In genomic region chr7:150748402-150748801, GRCh38 we compare ENCODE assay signal across 28 cellular contexts. TPM values are rescaled to one million over a fixed set of nuclear protein-coding genes. Genes with fewer than 3 reads are reported as not detected.
DNase-seq lines count a peak whose midpoint lies in the region; ATAC-seq and TF ChIP-seq lines count a peak whose summit lies in the region.
"Had no signal": no experiment of that assay in that cellular context is flagged by ENCODE, and none has a peak within 500 bp of the region (broad histone marks: within the 10 kb centered on the region; RNA-seq: fewer than 3 reads in every experiment).

No MANE protein-coding gene starts in this region.

- H3K4me3 Mint-ChIP-seq in stimulated activated naive CD8-positive, alpha-beta T cell treated with anti-CD3 and anti-CD28 coated beads, Interleukin-15, Interleukin-2, amounts not matched to agents 100 ng/mL and 50 ng/mL, for 24 hours: no peak overlapping the region
- H3K4me3 Mint-ChIP-seq in activated CD4-positive, alpha-beta memory T cell treated with anti-CD3 and anti-CD28 coated beads, Interleukin-2, amount 10 ng/mL, durations not matched to agents 7 days and 5 days: no peak overlapping the region
- H3K4me3 Mint-ChIP-seq in endothelial cell (ENCODE audit: unreplicated experiment): peak overlapping the region; percentile 32
- H3K4me3 Mint-ChIP-seq: nephron had no signal

- in situ Hi-C loops in G401 (cut with HindIII; ENCODE audit: low sequenced_read_pairs) (no loop called here), KBM-7 (cut with MboI; ENCODE audit: low pct_unique_long_range_greater_than_20kb, low sequenced_read_pairs) (no loop called here)

- H3K27me3 Mint-ChIP-seq in stimulated activated naive CD8-positive, alpha-beta T cell treated with anti-CD3 and anti-CD28 coated beads, Interleukin-15, Interleukin-2, amounts not matched to agents 100 ng/mL and 50 ng/mL, for 24 hours: no peaks in the 10 kb centered on the region
- H3K27me3 Mint-ChIP-seq in activated CD4-positive, alpha-beta memory T cell treated with anti-CD3 and anti-CD28 coated beads, Interleukin-2, amount 10 ng/mL, durations not matched to agents 7 days and 5 days: no peaks in the 10 kb centered on the region
- H3K27me3 Mint-ChIP-seq in endothelial cell (ENCODE audit: unreplicated experiment): peaks cover 20% of the 10 kb centered on the region

- CTCF ChIA-PET in activated CD4-positive, alpha-beta memory T cell treated with anti-CD3 and anti-CD28 coated beads, Interleukin-2, amount 10 ng/mL, durations not matched to agents 7 days and 5 days (lab: Charles Lee): interaction anchor here (0.7 kb wide), 1 partner anchor 301 kb away, joined by 3 read pairs; no protein-coding TSS in a partner anchor

- peaks cover 22% of the 10 kb centered on the region for H3K36me3 Mint-ChIP-seq in stimulated activated naive CD8-positive, alpha-beta T cell treated with anti-CD3 and anti-CD28 coated beads, Interleukin-15, Interleukin-2, amounts not matched to agents 100 ng/mL and 50 ng/mL, for 24 hours (ENCODE audit: low read depth)
- peaks cover 41% of the 10 kb centered on the region for H3K36me3 Mint-ChIP-seq in activated CD4-positive, alpha-beta memory T cell treated with anti-CD3 and anti-CD28 coated beads, Interleukin-2, amount 10 ng/mL, durations not matched to agents 7 days and 5 days (ENCODE audit: low read depth)
- peaks cover 36% of the 10 kb centered on the region for H3K36me3 Mint-ChIP-seq in endothelial cell (ENCODE audit: low read depth, unreplicated experiment)
- H3K36me3 Mint-ChIP-seq: IgD-negative memory B cell had no signal

- no peak for TF ChIP-seq CTCF in endothelial cell (IDR thresholded peaks at IDR 0.05; ENCODE audit: unreplicated experiment)

- POLR2A ChIA-PET in activated CD4-positive, alpha-beta memory T cell treated with anti-CD3 and anti-CD28 coated beads, Interleukin-2, amount 10 ng/mL, durations not matched to agents 7 days and 5 days (lab: Charles Lee): interaction anchor here (1.5 to 2.5 kb wide), 4 partner anchors 10 to 229 kb away, joined by 4 to 17 read pairs (median 6); partner anchors contain the start of genes GIMAP1 and GIMAP5

- H3K9me3 Mint-ChIP-seq in stimulated activated naive CD8-positive, alpha-beta T cell treated with anti-CD3 and anti-CD28 coated beads, Interleukin-15, Interleukin-2, amounts not matched to agents 100 ng/mL and 50 ng/mL, for 24 hours: no peaks in the 10 kb centered on the region
- no peaks in the 10 kb centered on the region for H3K9me3 Mint-ChIP-seq in activated CD4-positive, alpha-beta memory T cell treated with anti-CD3 and anti-CD28 coated beads, Interleukin-2, amount 10 ng/mL, durations not matched to agents 7 days and 5 days
- H3K9me3 Mint-ChIP-seq in endothelial cell (ENCODE audit: unreplicated experiment): no peaks in the 10 kb centered on the region
- H3K9me3 Mint-ChIP-seq: IgD-negative memory B cell, nephron had no signal

- peaks cover 94% of the 10 kb centered on the region for H3K4me1 Mint-ChIP-seq in stimulated activated naive CD8-positive, alpha-beta T cell treated with anti-CD3 and anti-CD28 coated beads, Interleukin-15, Interleukin-2, amounts not matched to agents 100 ng/mL and 50 ng/mL, for 24 hours (ENCODE audit: low read depth)
- peaks cover 76% of the 10 kb centered on the region for H3K4me1 Mint-ChIP-seq in activated CD4-positive, alpha-beta memory T cell treated with anti-CD3 and anti-CD28 coated beads, Interleukin-2, amount 10 ng/mL, durations not matched to agents 7 days and 5 days
- peaks cover 29% of the 10 kb centered on the region for H3K4me1 Mint-ChIP-seq in endothelial cell (ENCODE audit: unreplicated experiment)

- no peak for DNase-seq in stimulated activated naive CD8-positive, alpha-beta T cell treated with anti-CD3 and anti-CD28 coated beads, Interleukin-15, Interleukin-2, amounts not matched to agents 100 U/mL and 50 U/mL, for 24 hours
- DNase-seq in activated CD4-positive, alpha-beta memory T cell treated with anti-CD3 and anti-CD28 coated beads, Interleukin-2, amount 10 ng/mL, durations not matched to agents 7 days and 5 days: no peak
- DNase-seq in endothelial cell (ENCODE audit: low spot score) (no peak), G401 (ENCODE audit: low spot score) (no peak), epidermal melanocyte (ENCODE audit: insufficient read length, low spot score) (no peak), KBM-7 (no peak)
- DNase-seq: activated CD4-positive, alpha-beta T cell treated with anti-CD3 and anti-CD28 coated beads, Interleukin-2, amount 50 U/mL, for 4 hours; brain microvascular endothelial cell; DMS 273 treated with DMSO at 0.1 percent for 48 hours; effector CD8-positive, alpha-beta T cell; esophagus squamous epithelium; GDM1; GOT3; hippocampal formation; left lung; MG63; NCI-H2029 treated with DMSO at 0.1 percent for 48 hours; NCI-H2227 treated with DMSO at 0.1 percent for 48 hours; retina; T-helper 9 cell; testis; WERI-Rb-1 had no signal

- no peak for ATAC-seq in stimulated activated naive CD8-positive, alpha-beta T cell treated with anti-CD3 and anti-CD28 coated beads, Interleukin-15, Interleukin-2, amounts not matched to agents 100 U/mL and 50 U/mL, for 24 hours
- ATAC-seq: left lung, SK-N-SH treated with all-trans-retinoic acid at 6 μM for 48 hours had no signal

- H3K27ac Mint-ChIP-seq in stimulated activated naive CD8-positive, alpha-beta T cell treated with anti-CD3 and anti-CD28 coated beads, Interleukin-15, Interleukin-2, amounts not matched to agents 100 ng/mL and 50 ng/mL, for 24 hours: peak overlapping the region; percentile 67
- peak overlapping the region; percentile 16 for H3K27ac Mint-ChIP-seq in activated CD4-positive, alpha-beta memory T cell treated with anti-CD3 and anti-CD28 coated beads, Interleukin-2, amount 10 ng/mL, durations not matched to agents 7 days and 5 days
- H3K27ac Mint-ChIP-seq in endothelial cell (ENCODE audit: unreplicated experiment): no peak overlapping the region
- H3K27ac Mint-ChIP-seq: nephron had no signal

RNA-seq across cellular contexts. Expression of gene GIMAP5, which starts 11.2 kb away (rescaled TPM):
- 10 to 100 TPM; 83.9 to 84.3 TPM for total RNA-seq in activated CD4-positive, alpha-beta memory T cell treated with anti-CD3 and anti-CD28 coated beads, Interleukin-2, amount 10 ng/mL, durations not matched to agents 7 days and 5 days
- 220 TPM for total RNA-seq in endothelial cell (ENCODE audit: unreplicated experiment)
- total RNA-seq in G401 (2014; rRNA removed; shearing (Covaris generic)): not detected in 2 replicates
- total RNA-seq: osteocyte, smooth muscle cell had no signal

RNA-seq across cellular contexts. Expression of gene GIMAP1, which starts 32.0 kb away (rescaled TPM):
- 10 to 100 TPM; 18.8 to 21.0 TPM for total RNA-seq in activated CD4-positive, alpha-beta memory T cell treated with anti-CD3 and anti-CD28 coated beads, Interleukin-2, amount 10 ng/mL, durations not matched to agents 7 days and 5 days
- 3.6 TPM for total RNA-seq in endothelial cell (ENCODE audit: unreplicated experiment)
- total RNA-seq in G401 (2014; rRNA removed; shearing (Covaris generic)): not detected in 2 replicates
- total RNA-seq: osteocyte, smooth muscle cell had no signal

RNA-seq across cellular contexts. Expression of gene TMEM176B, which starts 51.8 kb away (rescaled TPM):
- total RNA-seq in activated CD4-positive, alpha-beta memory T cell treated with anti-CD3 and anti-CD28 coated beads, Interleukin-2, amount 10 ng/mL, durations not matched to agents 7 days and 5 days: not detected
- total RNA-seq in endothelial cell (ENCODE audit: unreplicated experiment): 1.4 TPM
- total RNA-seq in G401 (2014; rRNA removed; shearing (Covaris generic)): 1.8 and 7.8 TPM in 2 replicates
- total RNA-seq: osteocyte had no signal

RNA-seq across cellular contexts. Expression of gene TMEM176A, which starts 52.2 kb away (rescaled TPM):
- total RNA-seq in activated CD4-positive, alpha-beta memory T cell treated with anti-CD3 and anti-CD28 coated beads, Interleukin-2, amount 10 ng/mL, durations not matched to agents 7 days and 5 days: not detected
- 1.3 TPM for total RNA-seq in endothelial cell (ENCODE audit: unreplicated experiment)
- not detected in 2 replicates for total RNA-seq in G401 (2014; rRNA removed; shearing (Covaris generic))
- total RNA-seq: osteocyte had no signal

Comparison
In these comparisons a context has a peak if more than half of its experiments do, and no peak if none do; other contexts are left out.
1. RNA of gene GIMAP5, which starts 11.2 kb away (total RNA-seq): 220 TPM in endothelial cell (single experiment) and 83.9 to 84.3 TPM in activated CD4-positive, alpha-beta memory T cell treated with anti-CD3 and anti-CD28 coated beads, Interleukin-2, amount 10 ng/mL, durations not matched to agents 7 days and 5 days; not detected in G401; every median in the first group is over 10 times any median in the second.